Comparison of ENCODE assay signal across 19 cellular contexts in the genomic region with DNA sequence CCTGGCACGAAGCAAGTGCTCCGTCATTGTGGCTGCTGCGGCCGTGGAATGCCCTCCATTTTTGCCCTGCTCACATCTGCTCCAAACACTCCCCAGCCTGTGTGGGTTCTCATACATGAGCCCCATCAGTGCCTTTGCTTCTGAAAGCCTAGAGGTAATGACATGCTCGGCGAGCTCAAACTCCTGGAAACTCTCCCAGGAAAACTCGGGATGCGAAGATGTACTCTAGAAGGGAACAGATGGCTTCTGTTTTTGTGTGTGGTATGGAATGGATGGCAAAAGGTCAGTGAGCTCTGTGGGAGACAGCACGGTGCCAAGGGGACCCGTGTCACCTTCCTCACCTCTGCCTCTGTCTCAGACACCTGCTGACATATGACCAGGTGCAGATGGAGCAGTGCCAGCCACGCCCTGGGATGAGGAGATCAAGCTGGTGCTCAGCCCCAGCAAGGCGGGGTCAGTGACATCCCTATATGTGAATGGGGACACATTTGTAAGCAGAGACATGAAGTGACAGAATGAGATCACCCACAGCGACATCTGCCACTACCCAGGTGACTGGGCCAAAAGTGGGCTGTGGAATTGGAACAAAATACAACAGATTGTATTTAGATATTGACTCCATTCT.
DNase-seq lines count a peak whose midpoint lies in the region; ATAC-seq lines count a peak whose summit lies in the region.
"Had no signal": no experiment of that assay in that cellular context is flagged by ENCODE, and none has a peak within 500 bp of the region (broad histone marks: within the 10 kb centered on the region; RNA-seq: fewer than 3 reads in every experiment).

No MANE protein-coding gene starts in this region.

- no peak for ATAC-seq in HG03469 (IDR thresholded peaks at IDR 0.05; ENCODE audit: unreplicated experiment)
- ATAC-seq: effector memory CD8-positive, alpha-beta T cell; gastrocnemius medialis; SK-N-SH treated with all-trans-retinoic acid at 6 μM for 48 hours had no signal

- DNase-seq in COR-L47 (lab: John Stamatoyannopoulos, UW) = peak; percentile 13
- peak; percentile 95 for DNase-seq in NCI-H146 treated with DMSO at 0.1 percent for 48 hours (lab: John Stamatoyannopoulos, UW; ENCODE audit: unreplicated experiment)
- DNase-seq in NCI-H748 (lab: John Stamatoyannopoulos, UW; ENCODE audit: unreplicated experiment) = peak; percentile 89
- DNase-seq in cerebellum (ENCODE audit: low spot score) = peak; percentile 87
- DNase-seq in HT-29 (ENCODE audit: low spot score) = no peak
- DNase-seq in activated CD4-positive, CD25-positive, alpha-beta regulatory T cell (lab: John Stamatoyannopoulos, UW) = no peak
- DNase-seq in retina = no peak
- DNase-seq: ACHN; activated B cell treated with CpG ODN at 0.5 μM for 24 hours; activated CD4-positive, alpha-beta memory T cell treated with anti-CD3 and anti-CD28 coated beads for 36 hours; activated gamma-delta T cell; Calu3; effector memory CD8-positive, alpha-beta T cell; esophagus squamous epithelium; gastrocnemius medialis; NCI-H2081 treated with DMSO at 0.1 percent for 48 hours; T-helper 9 cell had no signal

Comparison
In these comparisons a context has a peak if more than half of its experiments do, and no peak if none do; other contexts are left out.
1. DNase-seq: peak in COR-L47 (single experiment), NCI-H146 treated with DMSO at 0.1 percent for 48 hours (single experiment), NCI-H748 (single experiment) and cerebellum (single experiment); none in HT-29 (single experiment), activated CD4-positive, CD25-positive, alpha-beta regulatory T cell (0 of 4) and retina (single experiment).